8 cellular contexts compared by ENCODE assay signal in the genomic region with DNA sequence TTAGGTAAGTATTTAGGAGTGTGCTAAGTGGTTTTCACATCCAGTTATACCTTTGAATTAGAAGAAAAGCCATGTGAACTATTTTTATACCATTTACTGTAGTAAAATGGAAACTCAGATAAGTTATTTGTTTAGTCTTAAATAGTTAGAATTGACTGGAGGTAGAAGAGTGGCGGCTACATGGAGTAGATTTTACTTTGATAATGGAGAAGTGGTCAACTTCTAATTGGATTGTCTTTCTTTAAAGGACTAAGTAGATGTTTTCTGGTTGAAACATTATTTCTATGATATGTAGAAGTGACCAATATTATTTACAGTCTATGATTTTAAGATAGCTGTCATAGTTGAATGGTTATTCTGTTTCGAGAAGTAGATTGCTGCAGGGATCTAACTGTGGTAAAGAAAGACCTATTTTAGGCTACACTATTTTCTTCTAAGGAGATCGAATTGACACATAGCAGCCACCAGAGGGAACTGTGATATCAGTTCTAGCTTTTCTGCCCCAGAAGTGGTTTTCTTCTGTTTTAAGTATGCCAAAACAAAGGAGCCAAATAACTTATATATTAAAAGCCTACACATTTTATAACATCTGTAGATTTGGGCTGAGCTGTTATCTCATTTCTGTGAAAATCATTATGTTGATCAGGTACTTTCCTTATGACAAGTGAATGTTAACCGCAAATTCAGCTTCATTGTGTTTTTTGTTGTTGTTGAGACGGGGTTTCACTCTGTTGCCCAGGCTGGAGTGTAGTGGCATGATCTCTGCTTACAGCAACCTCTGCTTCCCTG. TPM values are rescaled to one million over a fixed set of nuclear protein-coding genes. Genes with fewer than 3 reads are reported as not detected.
DNase-seq lines count a peak whose midpoint lies in the region; FAIRE-seq and TF ChIP-seq lines count a peak whose summit lies in the region.

No MANE protein-coding gene starts in this region.

- H3K27me3 ChIP-seq in ovary: no peaks in the 10 kb centered on the region

- no peak overlapping the region for H3K4me3 Mint-ChIP-seq in activated T-cell treated with anti-CD3 and anti-CD28 coated beads, Interleukin-2, amount 50 U/mL, for 24 hours

- no peak overlapping the region for H3K27ac ChIP-seq in ovary

- 77 to 79% (median 78%) methylated on average over 5 of the region's 5 CpGs for WGBS in ovary, 3 donors

- intact Hi-C loops in ovary (cut with DNase I): no loop called here

- TF ChIP-seq EP300 in ovary (IDR thresholded peaks at IDR 0.05): no peak

- FAIRE-seq in H54 (lab: Jason Lieb, UNC): no peak

- no peaks in the 10 kb centered on the region for H3K9me3 ChIP-seq in ovary

- H3K9me3 Mint-ChIP-seq in activated T-cell treated with anti-CD3 and anti-CD28 coated beads, Interleukin-2, amount 50 U/mL, for 24 hours: no peaks in the 10 kb centered on the region

- in situ Hi-C loops in astrocyte of the spinal cord (cut with HindIII; ENCODE audit: low sequenced_read_pairs): no loop called here

- no peak for TF ChIP-seq POLR2A in H54 (IDR thresholded peaks at IDR 0.05; ENCODE audit: low read depth, low read length)
- no peak for TF ChIP-seq POLR2A in ovary (IDR thresholded peaks at IDR 0.05)

- no peak overlapping the region for H3K4me3 ChIP-seq in astrocyte of the spinal cord (ENCODE audit: low read depth, low read length)
- H3K4me3 ChIP-seq in ovary: no peak overlapping the region

- H3K36me3 ChIP-seq in ovary: no peaks in the 10 kb centered on the region

- H3K4me1 ChIP-seq in ovary (ENCODE audit: insufficient read depth): peaks cover 5% of the 10 kb centered on the region

- H3K27ac Mint-ChIP-seq in activated T-cell treated with anti-CD3 and anti-CD28 coated beads, Interleukin-2, amount 50 U/mL, for 24 hours: peak overlapping the region; percentile 57

- H3K4me1 Mint-ChIP-seq in activated T-cell treated with anti-CD3 and anti-CD28 coated beads, Interleukin-2, amount 50 U/mL, for 24 hours (ENCODE audit: low read depth): peaks cover 44% of the 10 kb centered on the region

- no peaks in the 10 kb centered on the region for H3K27me3 Mint-ChIP-seq in activated T-cell treated with anti-CD3 and anti-CD28 coated beads, Interleukin-2, amount 50 U/mL, for 24 hours

- no peak for DNase-seq in activated T-cell treated with anti-CD3 and anti-CD28 coated beads, Interleukin-2, amount 50 U/mL, for 24 hours
- DNase-seq in activated T-cell treated with anti-CD3 and anti-CD28 coated beads, Interleukin-2, amount 50 U/mL, for 1 hour: no peak
- peak; percentile 5 for DNase-seq in H54 (ENCODE audit: insufficient read length, low spot score)
- peak; percentile 33 for DNase-seq in LoVo (ENCODE audit: low spot score)
- DNase-seq in astrocyte of the spinal cord (ENCODE audit: low read depth, low spot score): peak; percentile 59
- peak; percentile 46 for DNase-seq in left kidney (ENCODE audit: low read depth, low spot score)
- DNase-seq in NCI-H1436 (lab: John Stamatoyannopoulos, UW): no peak
- DNase-seq in ovary: no peak

- peaks cover 50% of the 10 kb centered on the region for H3K36me3 Mint-ChIP-seq in activated T-cell treated with anti-CD3 and anti-CD28 coated beads, Interleukin-2, amount 50 U/mL, for 24 hours (ENCODE audit: low read depth)

- TF ChIP-seq CTCF in astrocyte of the spinal cord (IDR thresholded peaks at IDR 0.05; ENCODE audit: low read depth, low read length): peak; percentile 68
- TF ChIP-seq CTCF in ovary (IDR thresholded peaks at IDR 0.05): peak in 1 of 3 donors; percentile 13

RNA-seq across cellular contexts. Expression of a gene that starts 26.1 kb away (rescaled TPM):
- 10 to 100 TPM; 55.0 to 97.6 (median 76.0) TPM for total RNA-seq in ovary
- 10 to 100 TPM; 17.2 to 46.3 TPM for polyA plus RNA-seq in ovary

Comparison
In these comparisons a context has a peak if more than half of its experiments do, and no peak if none do; other contexts are left out.
1. DNase-seq: peak in H54 (single experiment), LoVo (single experiment), astrocyte of the spinal cord (single experiment) and left kidney (single experiment); none in activated T-cell treated with anti-CD3 and anti-CD28 coated beads, Interleukin-2, amount 50 U/mL, for 24 hours (single experiment), activated T-cell treated with anti-CD3 and anti-CD28 coated beads, Interleukin-2, amount 50 U/mL, for 1 hour (single experiment), NCI-H1436 (single experiment) and ovary (0 of 5).